1 cellular context compared by ENCODE assay signal in genomic region chr18:46917808-46918600, GRCh38.
TF ChIP-seq lines count a peak whose summit lies in the region.

No MANE protein-coding gene starts in this region.

TF ChIP-seq in K562, 482 proteins besides CTCF, POLR2A, EP300 and RAD21 (continued from another document and continues in another):
- no peak for TF ChIP-seq EHMT2 (IDR thresholded peaks at IDR 0.05)
- no peak for TF ChIP-seq ZNF717 (CRISPR knock-in tag; IDR thresholded peaks at IDR 0.05)
- TF ChIP-seq EGR1 (conservative IDR thresholded peaks at IDR 0.05): peak; percentile 39; the same call in 1 of the 2 replicates
- TF ChIP-seq MLLT1 (IDR thresholded peaks at IDR 0.05): peak in 1 of 2 experiments; percentile 98; a peak in 2 of 4 replicates
- no peak for TF ChIP-seq JUNB (CRISPR knock-in tag; conservative IDR thresholded peaks at IDR 0.05)
- no peak for TF ChIP-seq DNMT1 (IDR thresholded peaks at IDR 0.05)
- no peak for TF ChIP-seq CREB5 (CRISPR knock-in tag; IDR thresholded peaks at IDR 0.05)
- TF ChIP-seq ZBTB17 (CRISPR knock-in tag; IDR thresholded peaks at IDR 0.05): peak; percentile 98
- no peak for TF ChIP-seq ZBTB12 (CRISPR knock-in tag; IDR thresholded peaks at IDR 0.05)
- no peak for TF ChIP-seq ZNF408 (CRISPR knock-in tag; IDR thresholded peaks at IDR 0.05; ENCODE audit: low read depth)
- no peak for TF ChIP-seq RFX5 (IDR thresholded peaks at IDR 0.05; ENCODE audit: low read depth, low read length)
- no peak for TF ChIP-seq YBX1 (IDR thresholded peaks at IDR 0.05)
- TF ChIP-seq FOXO4 (CRISPR knock-in tag; IDR thresholded peaks at IDR 0.05): no peak
- TF ChIP-seq DEAF1 (CRISPR knock-in tag; IDR thresholded peaks at IDR 0.05): no peak
- no peak for TF ChIP-seq KLF13 (tag; IDR thresholded peaks at IDR 0.05; ENCODE audit: borderline replicate concordance, low read depth)
- TF ChIP-seq ATF4 (CRISPR knock-in tag; IDR thresholded peaks at IDR 0.05): no peak
- no peak for TF ChIP-seq KLF1 (tag; IDR thresholded peaks at IDR 0.05)
- TF ChIP-seq TCF7L2 (IDR thresholded peaks at IDR 0.05; ENCODE audit: low read depth, low read length): no peak
- no peak for TF ChIP-seq FOXK1 (CRISPR knock-in tag; IDR thresholded peaks at IDR 0.05; ENCODE audit: borderline replicate concordance)
- TF ChIP-seq TBP (optimal IDR thresholded peaks at IDR 0.05; ENCODE audit: low read depth, low read length): no peak
- TF ChIP-seq SFPQ (IDR thresholded peaks at IDR 0.05; ENCODE audit: low read depth, low read length): no peak
- no peak for TF ChIP-seq HCFC1 (IDR thresholded peaks at IDR 0.05; ENCODE audit: low read depth, low read length)
- no peak for TF ChIP-seq SLC30A9 (CRISPR knock-in tag; IDR thresholded peaks at IDR 0.05)
- TF ChIP-seq ILK (tag; IDR thresholded peaks at IDR 0.05; ENCODE audit: borderline replicate concordance, low read depth): no peak
- TF ChIP-seq ZNF407 (IDR thresholded peaks at IDR 0.05; ENCODE audit: low read depth): peak; percentile 88
- no peak for TF ChIP-seq SNAPC5 (CRISPR knock-in tag; IDR thresholded peaks at IDR 0.05)
- no peak for TF ChIP-seq THAP7 (CRISPR knock-in tag; IDR thresholded peaks at IDR 0.05)
- no peak for TF ChIP-seq GABPB2 (CRISPR knock-in tag; conservative IDR thresholded peaks at IDR 0.05)
- TF ChIP-seq CBX1 (IDR thresholded peaks at IDR 0.05; ENCODE audit: low read depth): 0 out of 2 replicates have a peak, but pooled peaks have one; percentile 8
- TF ChIP-seq USF1 (CRISPR knock-in tag; IDR thresholded peaks at IDR 0.05): no peak
- TF ChIP-seq C11orf30 (IDR thresholded peaks at IDR 0.05; ENCODE audit: low read depth): peak; percentile 86
- 0 out of 4 replicates have a peak, but pooled peaks of 1 of the 2 experiments have one; percentile 26 for TF ChIP-seq TRIM24 (IDR thresholded peaks at IDR 0.05)
- TF ChIP-seq TAF9B (IDR thresholded peaks at IDR 0.05; ENCODE audit: partially characterized antibody): peak; percentile 20
- TF ChIP-seq ZNF740 (CRISPR knock-in tag; IDR thresholded peaks at IDR 0.05): no peak
- peak in 1 of 2 experiments; percentile 50; a peak in 1 of 4 replicates for TF ChIP-seq ZNF740 (tag; IDR thresholded peaks at IDR 0.05)
